ENCODE assay signal across 10 cellular contexts in genomic region chr1:165162671-165163241, GRCh38.
DNase-seq lines count a peak whose midpoint lies in the region; ATAC-seq and TF ChIP-seq lines count a peak whose summit lies in the region.
"Had no signal": no experiment of that assay in that cellular context is flagged by ENCODE, and none has a peak within 500 bp of the region (broad histone marks: within the 10 kb centered on the region; RNA-seq: fewer than 3 reads in every experiment).

No MANE protein-coding gene starts in this region.

- no peaks in the 10 kb centered on the region for H3K4me1 Mint-ChIP-seq in stimulated activated memory B cell treated with anti-CD40 and anti-IgM and Interleukin-4, amounts not matched to agents 10 μg/mL and 1 μg/mL and 100 μg/mL, for 72 hours

- no peak overlapping the region for H3K4me2 ChIP-seq in parathyroid adenoma (ENCODE audit: low read length)

- H3K27me3 Mint-ChIP-seq in stimulated activated memory B cell treated with anti-CD40 and anti-IgM and Interleukin-4, amounts not matched to agents 10 μg/mL and 1 μg/mL and 100 μg/mL, for 72 hours: no peaks in the 10 kb centered on the region

- no peaks in the 10 kb centered on the region for H3K9me3 Mint-ChIP-seq in stimulated activated memory B cell treated with anti-CD40 and anti-IgM and Interleukin-4, amounts not matched to agents 10 μg/mL and 1 μg/mL and 100 μg/mL, for 72 hours

- no peaks in the 10 kb centered on the region for H3K27me3 ChIP-seq in parathyroid adenoma (ENCODE audit: control insufficient read depth, insufficient read depth, low read length)
- H3K27me3 ChIP-seq: vagina had no signal

- ATAC-seq in SK-N-SH treated with all-trans-retinoic acid at 6 μM for 48 hours: peak; percentile 76
- no peak for ATAC-seq in stimulated activated memory B cell treated with anti-CD40 and anti-IgM and Interleukin-4, amounts not matched to agents 10 μg/mL and 1 μg/mL and 100 μg/mL, for 72 hours
- no peak for ATAC-seq in GM19455 (IDR thresholded peaks at IDR 0.05; ENCODE audit: unreplicated experiment)
- no peak for ATAC-seq in GM18867 (IDR thresholded peaks at IDR 0.05; ENCODE audit: unreplicated experiment)
- ATAC-seq: left lung had no signal

- H3K36me3 Mint-ChIP-seq in stimulated activated memory B cell treated with anti-CD40 and anti-IgM and Interleukin-4, amounts not matched to agents 10 μg/mL and 1 μg/mL and 100 μg/mL, for 72 hours: no peaks in the 10 kb centered on the region

- peak overlapping the region; percentile 52 for H2AFZ ChIP-seq in parathyroid adenoma

- no peak overlapping the region for H3K4me3 Mint-ChIP-seq in stimulated activated memory B cell treated with anti-CD40 and anti-IgM and Interleukin-4, amounts not matched to agents 10 μg/mL and 1 μg/mL and 100 μg/mL, for 72 hours

- H3K9ac ChIP-seq in parathyroid adenoma: no peak overlapping the region

- no peak overlapping the region for H3K27ac Mint-ChIP-seq in stimulated activated memory B cell treated with anti-CD40 and anti-IgM and Interleukin-4, amounts not matched to agents 10 μg/mL and 1 μg/mL and 100 μg/mL, for 72 hours

- DNase-seq in Daoy (ENCODE audit: low read depth) (peak; percentile 88), NCI-H2029 (lab: John Stamatoyannopoulos, UW) (peak; percentile 64), NOMO-1 treated with dmso at 0.1 percent for 144 hours (lab: John Stamatoyannopoulos, UW; ENCODE audit: unreplicated experiment) (no peak)
- DNase-seq: left lung had no signal

- peaks cover 17% of the 10 kb centered on the region for H3K4me1 ChIP-seq in parathyroid adenoma
- H3K4me1 ChIP-seq: left lung, vagina had no signal

- no peak for TF ChIP-seq CTCF in parathyroid adenoma (IDR thresholded peaks at IDR 0.05)

- peak overlapping the region; percentile 81 for H3K27ac ChIP-seq in parathyroid adenoma
- H3K27ac ChIP-seq: left lung, vagina had no signal

- H3K9me3 ChIP-seq in parathyroid adenoma (ENCODE audit: control insufficient read depth, low read length): no peaks in the 10 kb centered on the region
- H3K9me3 ChIP-seq: left lung, vagina had no signal

- no peaks in the 10 kb centered on the region for H3K79me2 ChIP-seq in parathyroid adenoma

- no peaks in the 10 kb centered on the region for H3K36me3 ChIP-seq in parathyroid adenoma (ENCODE audit: control insufficient read depth, insufficient read depth, low read length)
- H3K36me3 ChIP-seq: left lung, vagina had no signal

- no peak overlapping the region for H3K4me3 ChIP-seq in parathyroid adenoma (ENCODE audit: low read depth, low read length)
- H3K4me3 ChIP-seq: left lung, vagina had no signal

TF ChIP-seq in SK-N-SH treated with all-trans-retinoic acid at 6 μM for 48 hours, 23 proteins besides CTCF, POLR2A, EP300 and RAD21:
- no peak for TF ChIP-seq ARNTL (CRISPR knock-in tag; IDR thresholded peaks at IDR 0.05; ENCODE audit: borderline replicate concordance, low read depth)
- no peak for TF ChIP-seq TOX (CRISPR knock-in tag; IDR thresholded peaks at IDR 0.05; ENCODE audit: borderline replicate concordance)
- no peak for TF ChIP-seq ZNF8 (CRISPR knock-in tag; IDR thresholded peaks at IDR 0.05)
- no peak for TF ChIP-seq ZNF565 (CRISPR knock-in tag; conservative IDR thresholded peaks at IDR 0.05; ENCODE audit: low read depth)
- no peak for TF ChIP-seq PATZ1 (CRISPR knock-in tag; IDR thresholded peaks at IDR 0.05; ENCODE audit: borderline replicate concordance)
- no peak for TF ChIP-seq PPARA (CRISPR knock-in tag; IDR thresholded peaks at IDR 0.05; ENCODE audit: borderline replicate concordance)
- TF ChIP-seq BACH2 (CRISPR knock-in tag; IDR thresholded peaks at IDR 0.05; ENCODE audit: borderline replicate concordance): no peak
- no peak for TF ChIP-seq GLIS3 (CRISPR knock-in tag; IDR thresholded peaks at IDR 0.05)
- TF ChIP-seq SNAI2 (CRISPR knock-in tag; IDR thresholded peaks at IDR 0.05): no peak
- no peak for TF ChIP-seq CSDC2 (CRISPR knock-in tag; IDR thresholded peaks at IDR 0.05)
- TF ChIP-seq ISL1 (CRISPR knock-in tag; IDR thresholded peaks at IDR 0.05): no peak
- no peak for TF ChIP-seq ESRRG (CRISPR knock-in tag; IDR thresholded peaks at IDR 0.05)
